Comparison of ENCODE assay signal across 15 cellular contexts in genomic region chr3:50122661-50123391, GRCh38. TPM values are rescaled to one million over a fixed set of nuclear protein-coding genes. Genes with fewer than 3 reads are reported as not detected.
DNase-seq lines count a peak whose midpoint lies in the region; ATAC-seq and TF ChIP-seq lines count a peak whose summit lies in the region.
"Had no signal": no experiment of that assay in that cellular context is flagged by ENCODE, and none has a peak within 500 bp of the region (broad histone marks: within the 10 kb centered on the region; RNA-seq: fewer than 3 reads in every experiment).

No MANE protein-coding gene starts in this region.

- CTCF ChIA-PET in GM10248 (lab: Yijun Ruan, JAX): interaction anchor here (0.6 to 4.3 kb wide), 20 partner anchors 8 to 321 kb away, joined by 3 to 28 read pairs (median 4); partner anchors contain the start of gene LSMEM2

- WGBS in esophagus, 2 donors: 67 to 77% methylated on average over 14 of the region's 14 CpGs

- TF ChIP-seq CTCF in GM10248 (IDR thresholded peaks at IDR 0.05; ENCODE audit: control extremely low read depth, extremely low read depth, low read depth, missing control alignments): no peak

- H3K4me1 ChIP-seq in esophagus (ENCODE audit: control insufficient read depth in 2 of 2, insufficient read depth in 2 of 2, low read length in 1 of 2): peaks cover 12 to 34% of the 10 kb centered on the region in 2 donors

- H3K27ac ChIP-seq in esophagus (ENCODE audit: low read depth in 2 of 2, low read length in 1 of 2): peak overlapping the region; percentile 27 to 72
- H3K27ac ChIP-seq: esophagus muscularis mucosa, testis had no signal

- H3K27me3 ChIP-seq in H7 (ENCODE audit: control insufficient read depth, insufficient read depth, low read length) (no peaks in the 10 kb centered on the region), esophagus (ENCODE audit: control insufficient read depth in 1 of 2, insufficient read depth in 2 of 2, low read length in 2 of 2) (no peaks in the 10 kb centered on the region)
- H3K27me3 ChIP-seq: testis had no signal

- ATAC-seq in GM19023 (IDR thresholded peaks at IDR 0.05; ENCODE audit: unreplicated experiment): no peak
- ATAC-seq: activated CD4-positive, CD25-positive, alpha-beta regulatory T cell treated with anti-CD3 and anti-CD28 coated beads, Interleukin-2, amount 50 U/mL, for 24 hours had no signal

- POLR2A ChIA-PET in GM10248 (lab: Yijun Ruan, JAX): interaction anchor here (1.0 kb wide), 1 partner anchor 12 kb away, joined by 3 read pairs; no protein-coding TSS in a partner anchor

- intact Hi-C loops in posterior vena cava (cut with DNase I): loop anchor here in 1 of 2 donors (2.0 kb wide), 1 partner anchor 66 kb away; no protein-coding TSS in a partner anchor

- peaks cover 7% of the 10 kb centered on the region for H3K36me3 ChIP-seq in H7 (replicated peaks; ENCODE audit: control insufficient read depth, insufficient read depth, low read length)
- H3K36me3 ChIP-seq in esophagus (ENCODE audit: control insufficient read depth in 2 of 2, insufficient read depth in 2 of 2, low read length in 1 of 2): peaks cover 6 to 26% of the 10 kb centered on the region in 2 donors

- peak; percentile 21 for DNase-seq in GM10248 (ENCODE audit: extremely low spot score)
- DNase-seq in H7: peak; percentile 38
- DNase-seq in posterior vena cava (ENCODE audit: low spot score): peak; percentile 77
- DNase-seq in KG1 (lab: John Stamatoyannopoulos, UW): no peak
- no peak for DNase-seq in NCI-H1436 (lab: John Stamatoyannopoulos, UW)
- DNase-seq: DMS153, mammary epithelial cell, nucleus accumbens, SHP77 treated with DMSO at 0.1 percent for 48 hours, T-helper 2 cell, testis had no signal

- H3K9me3 ChIP-seq in esophagus (ENCODE audit: control insufficient read depth in 2 of 2, insufficient read depth in 1 of 2, low read depth in 1 of 2, low read length in 1 of 2): no peaks in the 10 kb centered on the region
- H3K9me3 ChIP-seq: esophagus muscularis mucosa, testis had no signal

- H3K4me3 ChIP-seq in H7 (ENCODE audit: insufficient read depth, low read depth, low read length): no peak overlapping the region
- no peak overlapping the region for H3K4me3 ChIP-seq in esophagus (ENCODE audit: low read depth in 1 of 2, low read length in 2 of 2)
- H3K4me3 ChIP-seq: esophagus muscularis mucosa, testis had no signal

RNA-seq across cellular contexts. Expression of gene SEMA3F, which starts 32.3 kb away (rescaled TPM):
- 40.5 and 44.5 TPM in 2 replicates for total RNA-seq in H7 (2014; rRNA removed; shearing (Covaris generic))
- polyA plus RNA-seq in esophagus: 10 to 100 TPM; 55.4 to 79.6 TPM
- 10 to 100 TPM; 27.8 to 48.0 TPM for total RNA-seq in posterior vena cava

RNA-seq across cellular contexts. Expression of gene RBM5, which starts 34.1 kb away (rescaled TPM):
- 69.1 and 104 TPM in 2 replicates for total RNA-seq in H7 (2014; rRNA removed; shearing (Covaris generic))
- 10 to 100 TPM; 62.0 to 97.4 TPM for polyA plus RNA-seq in esophagus
- total RNA-seq in posterior vena cava: 100 to 1,000 TPM in 1 of 2 donors, 10 to 100 TPM in 1; 83.5 to 108 TPM

Comparison
In these comparisons a context has a peak if more than half of its experiments do, and no peak if none do; other contexts are left out.
1. DNase-seq: peak in GM10248 (single experiment), H7 (single experiment) and posterior vena cava (single experiment); none in KG1 (single experiment) and NCI-H1436 (single experiment).